Comparison of ENCODE assay signal across 8 cellular contexts in genomic region chr1:31063636-31064035, GRCh38. TPM values are rescaled to one million over a fixed set of nuclear protein-coding genes. Genes with fewer than 3 reads are reported as not detected.
DNase-seq lines count a peak whose midpoint lies in the region; FAIRE-seq and TF ChIP-seq lines count a peak whose summit lies in the region.

No MANE protein-coding gene starts in this region.

- peaks cover 3% of the 10 kb centered on the region for H3K36me3 Mint-ChIP-seq in astrocyte (ENCODE audit: low read depth, unreplicated experiment)

- TF ChIP-seq CTCF in BJ (IDR thresholded peaks at IDR 0.05; ENCODE audit: insufficient read depth, low read depth, low read length) (no peak), astrocyte (IDR thresholded peaks at IDR 0.05; ENCODE audit: insufficient read depth, low read depth, low read length) (no peak), GM13976 (IDR thresholded peaks at IDR 0.05; ENCODE audit: borderline replicate concordance, control extremely low read depth, extremely low read depth, insufficient read depth, missing control alignments) (no peak)

- in situ Hi-C loops in GM13976 (cut with MboI; ENCODE audit: low sequenced_read_pairs, unreplicated experiment), result no loop called here

- DNase-seq in BJ (ENCODE audit: low read depth) (no peak), astrocyte (ENCODE audit: low read depth) (peak; percentile 34), medulla oblongata (ENCODE audit: extremely low spot score) (peak; percentile 22), GM13976 (ENCODE audit: low spot score) (no peak), NCI-H2196 (lab: John Stamatoyannopoulos, UW; ENCODE audit: unreplicated experiment) (no peak), NOMO-1 treated with dmso at 0.1 percent for 144 hours (lab: John Stamatoyannopoulos, UW; ENCODE audit: unreplicated experiment) (no peak), AG08395 (ENCODE audit: low spot score) (no peak)

- FAIRE-seq in astrocyte (lab: Jason Lieb, UNC), result no peak

- H3K4me1 Mint-ChIP-seq in astrocyte (ENCODE audit: low read depth, unreplicated experiment), result peaks cover 9% of the 10 kb centered on the region

- peaks cover 68% of the 10 kb centered on the region for H3K79me2 ChIP-seq in astrocyte (ENCODE audit: insufficient read depth, low read length)

- peak overlapping the region; percentile 54 for H3K27ac Mint-ChIP-seq in astrocyte (ENCODE audit: unreplicated experiment)

- CTCF ChIA-PET in BJ (lab: Yijun Ruan, JAX), result interaction anchor here (0.6 kb wide), 1 partner anchor 79 kb away, joined by 3 read pairs; no protein-coding TSS in a partner anchor

- peak overlapping the region; percentile 98 for H3K27ac ChIP-seq in HUES48 (ENCODE audit: low read depth, low read length)
- peak overlapping the region; percentile 98 for H3K27ac ChIP-seq in astrocyte (ENCODE audit: low read depth, low read length)

- H4K20me1 ChIP-seq in astrocyte (ENCODE audit: insufficient read depth, low read length), result peaks cover 59% of the 10 kb centered on the region

- H3K27me3 Mint-ChIP-seq in astrocyte (ENCODE audit: low read depth, unreplicated experiment), result no peaks in the 10 kb centered on the region

- H2AFZ ChIP-seq in astrocyte (ENCODE audit: low read depth, low read length), result no peak overlapping the region

- no peaks in the 10 kb centered on the region for H3K9me3 Mint-ChIP-seq in astrocyte (ENCODE audit: unreplicated experiment)

- peak overlapping the region; percentile 97 for H3K9ac ChIP-seq in HUES48 (ENCODE audit: low read depth, low read length)
- peak overlapping the region; percentile 100 for H3K9ac ChIP-seq in astrocyte (ENCODE audit: low read length)

- peak overlapping the region; percentile 99 for H3K4me3 Mint-ChIP-seq in astrocyte (ENCODE audit: unreplicated experiment)

- H3K4me1 ChIP-seq in HUES48 (ENCODE audit: control insufficient read depth, insufficient read depth, low read length) (peaks cover 13% of the 10 kb centered on the region; the same call in 1 of the 2 replicates), astrocyte (ENCODE audit: insufficient read depth, low read length) (no peaks in the 10 kb centered on the region)

- H3K4me3 ChIP-seq in BJ (ENCODE audit: low read depth, low read length) (peak overlapping the region; percentile 72), HUES48 (ENCODE audit: low read depth, low read length) (peak overlapping the region; percentile 98), astrocyte (ENCODE audit: insufficient read depth, low read depth, low read length) (peak overlapping the region; percentile 99)

- H3K27me3 ChIP-seq in BJ (ENCODE audit: control insufficient read depth, insufficient read depth, low read length) (no peaks in the 10 kb centered on the region), HUES48 (ENCODE audit: control insufficient read depth, insufficient read depth, low read length) (no peaks in the 10 kb centered on the region), astrocyte (ENCODE audit: insufficient read depth, low read length) (no peaks in the 10 kb centered on the region)

- POLR2A ChIA-PET in BJ (lab: Charles Lee), result no interaction called here

- peak overlapping the region; percentile 89 for H3K4me2 ChIP-seq in astrocyte (ENCODE audit: low read length)

- H3K36me3 ChIP-seq in BJ (ENCODE audit: control insufficient read depth, insufficient read depth, low read length) (peaks cover 3% of the 10 kb centered on the region), HUES48 (ENCODE audit: control insufficient read depth, insufficient read depth, low read length) (peaks cover 9% of the 10 kb centered on the region), astrocyte (ENCODE audit: insufficient read depth, low read length) (peaks cover 3% of the 10 kb centered on the region)

- H3K9me3 ChIP-seq in HUES48 (ENCODE audit: control insufficient read depth, insufficient read depth, low read length), result no peaks in the 10 kb centered on the region
- H3K9me3 ChIP-seq in astrocyte (ENCODE audit: insufficient read depth, low read depth, low read length), result no peaks in the 10 kb centered on the region

RNA-seq across cellular contexts. Expression of gene PUM1, which starts 1.9 kb away (rescaled TPM):
- 59.4 and 66.9 TPM in 2 replicates for polyA plus RNA-seq in BJ (2011; rRNA removed)
- polyA minus RNA-seq in BJ (2011; rRNA and poly(A)+ RNA removed), result 191 and 238 TPM in 2 replicates
- 131 and 143 TPM in 2 replicates for total RNA-seq in astrocyte

Comparison
In these comparisons a context has a peak if more than half of its experiments do, and no peak if none do; other contexts are left out.
1. DNase-seq: peak in astrocyte (single experiment) and medulla oblongata (single experiment); none in BJ (single experiment), GM13976 (single experiment), NCI-H2196 (single experiment), NOMO-1 treated with dmso at 0.1 percent for 144 hours (single experiment) and AG08395 (single experiment).
2. Peak in every context shown above with its lines, with median percentiles within 50 percentile points of each other: H3K4me3 ChIP-seq.